Comparison of ENCODE assay signal across 24 cellular contexts in genomic region chr2:235419996-235420395, GRCh38.
"Had no signal": no experiment of that assay in that cellular context is flagged by ENCODE, and none has a peak within 500 bp of the region (broad histone marks: within the 10 kb centered on the region; RNA-seq: fewer than 3 reads in every experiment).

No MANE protein-coding gene starts in this region.

- DNase-seq: dorsolateral prefrontal cortex; effector CD4-positive, alpha-beta T cell; heart left ventricle; hippocampal formation; left cardiac atrium; left ventricle myocardium superior; lower lobe of right lung; mucosa of descending colon; naive B cell; right cardiac atrium; sigmoid colon; stimulated activated CD4-positive, alpha-beta T cell treated with anti-CD3 and anti-CD28 coated beads, Interleukin-2, amount 100 ng/mL, for 24 hours; stimulated activated CD4-positive, alpha-beta T cell treated with anti-CD3 and anti-CD28 coated beads, Interleukin-4, amount 100 ng/mL, for 24 hours; stimulated activated naive CD4-positive, alpha-beta T cell treated with Interleukin-2 at 50 U/mL for 16 hours; stomach; thyroid gland; trophoblast cell had no signal

- H3K79me2 ChIP-seq: parathyroid adenoma had no signal

- H3K9ac ChIP-seq: parathyroid adenoma had no signal

- H2AFZ ChIP-seq: parathyroid adenoma had no signal

- H3K4me1 ChIP-seq: parathyroid adenoma, stomach, vagina had no signal

- FAIRE-seq: frontal cortex, islet of Langerhans had no signal

- ATAC-seq: heart left ventricle; left cardiac atrium; left ventricle myocardium superior; lower lobe of right lung; mucosa of descending colon; natural killer cell treated with Interleukin-12 subunit alpha and Interleukin-12 subunit beta and Interleukin-15 and Interleukin-18, amount 100 ng/mL, for 72 hours; right cardiac atrium; stimulated activated effector memory CD8-positive, alpha-beta T cell treated with anti-CD3 and anti-CD28 coated beads, Interleukin-12 subunit alpha, Interleukin-12 subunit beta, amount 100 ng/mL, for 72 hours had no signal

- H3K27me3 ChIP-seq: dorsolateral prefrontal cortex, heart left ventricle, neutrophil, sigmoid colon, stomach, thyroid gland, vagina had no signal

- H3K9me3 ChIP-seq: neutrophil, thyroid gland, vagina had no signal

- H3K27ac ChIP-seq: dorsolateral prefrontal cortex, heart left ventricle, lower lobe of right lung, neutrophil, parathyroid adenoma, sigmoid colon, stomach, thyroid gland, vagina had no signal

- H3K4me3 ChIP-seq: dorsolateral prefrontal cortex, heart left ventricle, lower lobe of right lung, mucosa of descending colon, sigmoid colon, stomach, thyroid gland, vagina had no signal

- H3K36me3 ChIP-seq: heart left ventricle, lower lobe of right lung, neutrophil, sigmoid colon, stomach, thyroid gland, vagina had no signal
